29 cellular contexts compared by ENCODE assay signal in genomic region chr10:28733647-28734046, GRCh38. TPM values are rescaled to one million over a fixed set of nuclear protein-coding genes. Genes with fewer than 3 reads are reported as not detected.
"Had no signal": no experiment of that assay in that cellular context is flagged by ENCODE, and none has a peak within 500 bp of the region (broad histone marks: within the 10 kb centered on the region; RNA-seq: fewer than 3 reads in every experiment).

No MANE protein-coding gene starts in this region.

- H3K9me3 ChIP-seq: ovary, psoas muscle, suprapubic skin, testis, transverse colon, upper lobe of right lung, vagina had no signal

- H3K4me3 ChIP-seq: neural progenitor cell, ovary, psoas muscle, skin epidermis, smooth muscle cell, spleen, suprapubic skin, testis, tibial artery, transverse colon, upper lobe of right lung, vagina had no signal

- H3K27me3 ChIP-seq: neural progenitor cell, ovary, suprapubic skin, testis, tibial artery, transverse colon, upper lobe of right lung, vagina had no signal

- DNase-seq: naive thymus-derived CD4-positive, alpha-beta T cell; natural killer cell; occipital lobe; ovary; posterior cingulate gyrus; psoas muscle; right cardiac atrium; spleen; stimulated activated CD4-positive, alpha-beta T cell treated with anti-CD3 and anti-CD28 coated beads, Interleukin-12 subunit alpha, Interleukin-12 subunit beta, amount 100 ng/mL, for 4 hours; stimulated activated CD4-positive, alpha-beta T cell treated with anti-CD3 and anti-CD28 coated beads, Interleukin-1b, Interleukin-23, amount 100 ng/mL, for 48 hours; stimulated activated CD4-positive, alpha-beta T cell treated with anti-CD3 and anti-CD28 coated beads, Interleukin-4, amount 100 ng/mL, for 1 hour; stimulated activated CD4-positive, alpha-beta T cell treated with anti-CD3 and anti-CD28 coated beads, Interleukin-4, amount 100 ng/mL, for 4 hours; stimulated activated CD8-positive, alpha-beta memory T cell treated with anti-CD3 and anti-CD28 coated beads, Interleukin-4, amount 100 ng/mL, for 48 hours; stimulated activated naive CD4-positive, alpha-beta T cell; stimulated activated naive CD8-positive, alpha-beta T cell treated with anti-CD3 and anti-CD28 coated beads, Interleukin-15, amount 100 ng/mL, for 72 hours; stimulated activated naive CD8-positive, alpha-beta T cell treated with anti-CD3 and anti-CD28 coated beads, Interleukin-15, Interleukin-2, amounts not matched to agents 100 U/mL and 50 U/mL, for 24 hours; substantia nigra; testis; tibial artery; transverse colon; upper lobe of right lung had no signal

- ATAC-seq: naive thymus-derived CD4-positive, alpha-beta T cell; natural killer cell; psoas muscle; right cardiac atrium; sciatic nerve; stimulated activated memory B cell treated with anti-CD40 and anti-IgM and Interleukin-4, amounts not matched to agents 10 μg/mL and 1 μg/mL and 100 μg/mL, for 72 hours; stimulated activated naive CD8-positive, alpha-beta T cell treated with anti-CD3 and anti-CD28 coated beads, Interleukin-15, amount 100 ng/mL, for 72 hours; stimulated activated naive CD8-positive, alpha-beta T cell treated with anti-CD3 and anti-CD28 coated beads, Interleukin-15, Interleukin-2, amounts not matched to agents 100 U/mL and 50 U/mL, for 24 hours; upper lobe of right lung had no signal

- H2AFZ ChIP-seq: neural progenitor cell, parathyroid adenoma had no signal

- H3K79me2 ChIP-seq: parathyroid adenoma had no signal

- H3K4me2 ChIP-seq: neural progenitor cell, smooth muscle cell had no signal

- H3K36me3 ChIP-seq: neural progenitor cell, ovary, spleen, suprapubic skin, tibial artery, transverse colon, upper lobe of right lung, vagina had no signal

- H3K27ac ChIP-seq: neural progenitor cell, ovary, parathyroid adenoma, psoas muscle, skin epidermis, suprapubic skin, testis, tibial artery, transverse colon, upper lobe of right lung, vagina had no signal

- H3K9ac ChIP-seq: neural progenitor cell, parathyroid adenoma had no signal

- H3K4me1 ChIP-seq: psoas muscle, suprapubic skin, tibial artery, transverse colon, upper lobe of right lung, vagina had no signal

RNA-seq across cellular contexts. Expression of gene BAMBI, which starts 56.3 kb away (rescaled TPM):
- polyA plus RNA-seq: naive thymus-derived CD4-positive, alpha-beta T cell had no signal
